ENCODE assay signal across 1 cellular context in genomic region chr2:222424281-222424728, GRCh38.
TF ChIP-seq lines count a peak whose summit lies in the region.

Gene SGPP2 (plus strand): TSS chr2:222424543. CDS start chr2:222424603, 60 bp downstream.

TF ChIP-seq in HEK293, 187 proteins besides CTCF, POLR2A, EP300 and RAD21 (continued from another document):
- TF ChIP-seq ZNF521 (tag by site-specific recombination; IDR thresholded peaks at IDR 0.05), result no peak
- TF ChIP-seq ZNF423 (tag by site-specific recombination; IDR thresholded peaks at IDR 0.05), result no peak
- TF ChIP-seq ZNF175 (tag by site-specific recombination; IDR thresholded peaks at IDR 0.05), result no peak
- TF ChIP-seq ZNF660 (tag by site-specific recombination; IDR thresholded peaks at IDR 0.05), result no peak
- TF ChIP-seq KLF17 (tag by site-specific recombination; IDR thresholded peaks at IDR 0.05), result 0 out of 2 replicates have a peak, but pooled peaks have one; percentile 12
- TF ChIP-seq SP2 (tag by site-specific recombination; IDR thresholded peaks at IDR 0.05), result peak; percentile 26; the same call in 1 of the 2 replicates
- no peak for TF ChIP-seq REPIN1 (tag by site-specific recombination; IDR thresholded peaks at IDR 0.05; ENCODE audit: low read depth)
- TF ChIP-seq ZNF239 (tag by site-specific recombination; IDR thresholded peaks at IDR 0.05), result no peak
- no peak for TF ChIP-seq INSM2 (tag by site-specific recombination; IDR thresholded peaks at IDR 0.05)
